In the genomic region with DNA sequence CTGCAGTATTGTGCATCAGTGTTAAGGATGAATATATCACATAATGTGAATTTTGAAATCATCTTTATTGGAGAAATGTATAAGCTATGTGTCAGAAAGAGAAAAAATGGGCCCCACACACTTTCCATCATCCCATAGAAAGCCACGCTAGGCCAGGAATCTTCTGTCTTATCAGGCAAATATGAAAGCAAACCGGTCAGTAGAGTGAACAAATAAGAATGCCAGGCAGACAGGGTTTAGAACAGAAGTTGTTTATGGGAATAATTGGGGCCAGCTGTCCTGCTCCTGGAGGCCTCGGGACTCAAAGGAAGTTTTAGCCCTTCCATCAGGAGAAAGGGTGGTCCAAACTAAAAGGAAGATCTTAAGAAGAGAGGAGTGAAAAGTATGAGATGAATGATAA, we compare ENCODE assay signal across 18 cellular contexts.
"Had no signal": no experiment of that assay in that cellular context is flagged by ENCODE, and none has a peak within 500 bp of the region (broad histone marks: within the 10 kb centered on the region; RNA-seq: fewer than 3 reads in every experiment).

No MANE protein-coding gene starts in this region.

- H3K4me3 Mint-ChIP-seq: activated CD4-positive, alpha-beta memory T cell treated with anti-CD3 and anti-CD28 coated beads for 36 hours; activated naive CD8-positive, alpha-beta T cell treated with anti-CD3 and anti-CD28 coated beads, Interleukin-2, amount 10 ng/mL, durations not matched to agents 7 days and 5 days; activated T-cell treated with anti-CD3 and anti-CD28 coated beads, Interleukin-2, amount 50 U/mL, for 72 hours; memory B cell; nephron progenitor cell had no signal

- DNase-seq: activated CD4-positive, alpha-beta memory T cell treated with anti-CD3 and anti-CD28 coated beads for 36 hours; activated naive CD8-positive, alpha-beta T cell treated with anti-CD3 and anti-CD28 coated beads, Interleukin-2, amount 10 ng/mL, durations not matched to agents 7 days and 5 days; activated T-cell treated with anti-CD3 and anti-CD28 coated beads, Interleukin-2, amount 50 U/mL, for 72 hours; caudate nucleus; effector CD4-positive, alpha-beta T cell; foreskin melanocyte; heart left ventricle; left lung; nephron progenitor cell; sigmoid colon; stimulated activated CD4-positive, alpha-beta T cell treated with anti-CD3 and anti-CD28 coated beads, Interleukin-4, amount 100 ng/mL, for 1 hour; stimulated activated CD8-positive, alpha-beta memory T cell treated with anti-CD3 and anti-CD28 coated beads, Interleukin-4, amount 100 ng/mL, for 48 hours; stimulated activated naive CD8-positive, alpha-beta T cell treated with anti-CD3 and anti-CD28 coated beads, Interleukin-15, Interleukin-2, amounts not matched to agents 100 U/mL and 50 U/mL, for 24 hours; T1000; upper lobe of left lung had no signal

- H3K9me3 ChIP-seq: heart left ventricle, left lung, sigmoid colon, suprapubic skin, upper lobe of left lung had no signal

- H3K27ac Mint-ChIP-seq: activated CD4-positive, alpha-beta memory T cell treated with anti-CD3 and anti-CD28 coated beads for 36 hours; activated naive CD8-positive, alpha-beta T cell treated with anti-CD3 and anti-CD28 coated beads, Interleukin-2, amount 10 ng/mL, durations not matched to agents 7 days and 5 days; memory B cell; nephron progenitor cell had no signal

- H3K4me1 ChIP-seq: left lung, sigmoid colon, suprapubic skin, upper lobe of left lung had no signal

- H3K27me3 Mint-ChIP-seq: activated CD4-positive, alpha-beta memory T cell treated with anti-CD3 and anti-CD28 coated beads for 36 hours; activated naive CD8-positive, alpha-beta T cell treated with anti-CD3 and anti-CD28 coated beads, Interleukin-2, amount 10 ng/mL, durations not matched to agents 7 days and 5 days; memory B cell had no signal

- H3K9me3 Mint-ChIP-seq: activated CD4-positive, alpha-beta memory T cell treated with anti-CD3 and anti-CD28 coated beads for 36 hours; activated naive CD8-positive, alpha-beta T cell treated with anti-CD3 and anti-CD28 coated beads, Interleukin-2, amount 10 ng/mL, durations not matched to agents 7 days and 5 days; activated T-cell treated with anti-CD3 and anti-CD28 coated beads, Interleukin-2, amount 50 U/mL, for 72 hours; memory B cell; nephron progenitor cell had no signal

- H3K4me1 Mint-ChIP-seq: memory B cell, nephron progenitor cell had no signal

- ATAC-seq: activated T-cell treated with anti-CD3 and anti-CD28 coated beads, Interleukin-2, amount 50 U/mL, for 72 hours; heart left ventricle; left lung; stimulated activated naive CD8-positive, alpha-beta T cell treated with anti-CD3 and anti-CD28 coated beads, Interleukin-15, Interleukin-2, amounts not matched to agents 100 U/mL and 50 U/mL, for 24 hours had no signal

- H3K27ac ChIP-seq: coronary artery, heart left ventricle, left lung, sigmoid colon, suprapubic skin, upper lobe of left lung had no signal

- H3K27me3 ChIP-seq: heart left ventricle, left lung, sigmoid colon, suprapubic skin, upper lobe of left lung had no signal

- H3K4me3 ChIP-seq: coronary artery, heart left ventricle, left lung, sigmoid colon, suprapubic skin, upper lobe of left lung had no signal
